Comparison of ENCODE assay signal across 19 cellular contexts in the genomic region with DNA sequence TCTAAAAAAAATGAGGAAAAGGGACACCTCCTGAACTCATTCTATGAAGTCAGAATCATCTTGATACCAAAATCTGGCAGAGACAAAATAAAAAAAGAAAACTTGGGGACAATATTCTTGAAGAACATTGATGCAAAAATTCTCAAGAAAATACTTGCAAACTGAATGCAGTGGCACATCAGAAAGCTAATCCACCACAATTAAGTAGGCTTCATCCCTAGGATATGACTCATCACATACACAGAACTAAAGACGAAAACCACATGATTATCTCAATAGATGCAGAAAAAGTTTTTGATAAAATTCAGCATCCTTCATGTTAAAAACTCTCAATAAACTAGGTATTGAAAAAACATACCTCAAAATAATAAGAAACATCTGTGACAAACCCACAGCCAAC.
"Had no signal": no experiment of that assay in that cellular context is flagged by ENCODE, and none has a peak within 500 bp of the region (broad histone marks: within the 10 kb centered on the region; RNA-seq: fewer than 3 reads in every experiment).

No MANE protein-coding gene starts in this region.

- H3K36me3 ChIP-seq: breast epithelium, esophagus muscularis mucosa, sigmoid colon, upper lobe of right lung had no signal

- H3K27me3 ChIP-seq: esophagus muscularis mucosa, sigmoid colon, upper lobe of right lung had no signal

- DNase-seq: activated CD4-positive, alpha-beta T cell treated with anti-CD3 and anti-CD28 coated beads for 4 hours; activated CD8-positive, alpha-beta T cell treated with anti-CD3 and anti-CD28 coated beads for 36 hours; activated naive CD4-positive, alpha-beta T cell treated with anti-CD3 and anti-CD28 coated beads for 36 hours; activated T-cell treated with anti-CD3 and anti-CD28 coated beads, Interleukin-2, amount 50 U/mL, for 4 hours; aorta; cerebellar nuclear complex; effector CD4-positive, alpha-beta T cell; foreskin melanocyte; glutamatergic neuron; hippocampal formation; islet precursor cell; sigmoid colon; stimulated activated naive CD4-positive, alpha-beta T cell; T-cell; upper lobe of right lung had no signal

- H3K4me3 ChIP-seq: breast epithelium, esophagus muscularis mucosa, lung, sigmoid colon, upper lobe of right lung had no signal

- H3K4me1 ChIP-seq: breast epithelium, esophagus muscularis mucosa, sigmoid colon, upper lobe of right lung had no signal

- H3K27ac ChIP-seq: breast epithelium, esophagus muscularis mucosa, sigmoid colon, upper lobe of right lung had no signal

- H3K9me3 ChIP-seq: esophagus muscularis mucosa, sigmoid colon, upper lobe of right lung had no signal

- ATAC-seq: activated CD8-positive, alpha-beta T cell treated with anti-CD3 and anti-CD28 coated beads for 36 hours; activated T-cell treated with anti-CD3 and anti-CD28 coated beads, Interleukin-2, amount 50 U/mL, for 4 hours; T-cell; upper lobe of right lung; WTC11 had no signal
